11 cellular contexts compared by ENCODE assay signal in genomic region chr13:99227909-99228688, GRCh38. TPM values are rescaled to one million over a fixed set of nuclear protein-coding genes. Genes with fewer than 3 reads are reported as not detected.
DNase-seq lines count a peak whose midpoint lies in the region; ATAC-seq and TF ChIP-seq lines count a peak whose summit lies in the region.
"Had no signal": no experiment of that assay in that cellular context is flagged by ENCODE, and none has a peak within 500 bp of the region (broad histone marks: within the 10 kb centered on the region; RNA-seq: fewer than 3 reads in every experiment).

No MANE protein-coding gene starts in this region.

- H3K4me3 Mint-ChIP-seq in activated B cell treated with CpG ODN at 0.5 μM for 24 hours, result peak overlapping the region; percentile 76
- H3K4me3 Mint-ChIP-seq in naive thymus-derived CD4-positive, alpha-beta T cell, result peak overlapping the region; percentile 60 to 86 (median 80)

- H3K9me3 ChIP-seq in DOHH2 (ENCODE audit: control insufficient read depth, insufficient read depth, low read length) (no peaks in the 10 kb centered on the region), KOPT-K1 (ENCODE audit: insufficient read depth, low read length, poor library complexity, severe bottlenecking) (peaks cover 3% of the 10 kb centered on the region)
- no peaks in the 10 kb centered on the region for H3K9me3 ChIP-seq in naive thymus-derived CD4-positive, alpha-beta T cell (ENCODE audit: control insufficient read depth in 2 of 3, low read length in 3 of 3)
- H3K9me3 ChIP-seq: vagina had no signal

- no peaks in the 10 kb centered on the region for H3K27me3 ChIP-seq in DOHH2 (ENCODE audit: control insufficient read depth, low read length)
- H3K27me3 ChIP-seq in naive thymus-derived CD4-positive, alpha-beta T cell (ENCODE audit: control insufficient read depth in 2 of 2, insufficient read depth in 2 of 2, low read length in 2 of 2), result no peaks in the 10 kb centered on the region
- H3K27me3 ChIP-seq: vagina had no signal

- H3K79me2 ChIP-seq in DOHH2 (ENCODE audit: control insufficient read depth, low read length), result peaks cover 97% of the 10 kb centered on the region

- H3K27ac ChIP-seq in DOHH2 (ENCODE audit: low read depth, low read length) (peak overlapping the region; percentile 89), KOPT-K1 (ENCODE audit: low read depth, low read length, poor library complexity, severe bottlenecking) (peak overlapping the region; percentile 81)
- peak overlapping the region; percentile 35 for H3K27ac ChIP-seq in naive thymus-derived CD4-positive, alpha-beta T cell (ENCODE audit: low read depth, low read length)
- H3K27ac ChIP-seq: vagina had no signal

- no peaks in the 10 kb centered on the region for H3K27me3 Mint-ChIP-seq in activated B cell treated with CpG ODN at 0.5 μM for 24 hours
- H3K27me3 Mint-ChIP-seq in naive thymus-derived CD4-positive, alpha-beta T cell, result no peaks in the 10 kb centered on the region

- H3K27ac Mint-ChIP-seq in activated B cell treated with CpG ODN at 0.5 μM for 24 hours, result peak overlapping the region; percentile 88
- peak overlapping the region; percentile 55 to 98 (median 80) for H3K27ac Mint-ChIP-seq in naive thymus-derived CD4-positive, alpha-beta T cell

- H4K20me1 ChIP-seq in DOHH2 (ENCODE audit: control insufficient read depth, insufficient read depth, low read depth, low read length), result peaks cover 6% of the 10 kb centered on the region; the same call in 1 of the 2 replicates

- H3K4me1 Mint-ChIP-seq in activated B cell treated with CpG ODN at 0.5 μM for 24 hours, result peaks cover 90% of the 10 kb centered on the region
- H3K4me1 Mint-ChIP-seq in naive thymus-derived CD4-positive, alpha-beta T cell, result peaks cover 64 to 91% (median 74%) of the 10 kb centered on the region in 7 donors

- H3K4me3 ChIP-seq in DOHH2 (ENCODE audit: low read length), result peak overlapping the region; percentile 74
- peak overlapping the region; percentile 43 for H3K4me3 ChIP-seq in naive thymus-derived CD4-positive, alpha-beta T cell (ENCODE audit: low read length)
- H3K4me3 ChIP-seq: vagina had no signal

- peak overlapping the region; percentile 99 for H3K4me2 ChIP-seq in DOHH2 (ENCODE audit: low read length)

- intact Hi-C loops in activated B cell treated with CpG ODN at 0.5 μM for 24 hours (cut with micrococcal nuclease), result loop anchor here (1.0 to 2.0 kb wide), 7 partner anchors 9 to 55 kb away; partner anchors contain the start of gene UBAC2
- intact Hi-C loops in naive thymus-derived CD4-positive, alpha-beta T cell (cut with micrococcal nuclease), result loop anchor here in 1 of 2 donors (2.0 kb wide), 1 partner anchor 13 kb away; no protein-coding TSS in a partner anchor

- peaks cover 16% of the 10 kb centered on the region for H3F3A ChIP-seq in DOHH2 (ENCODE audit: control insufficient read depth, insufficient read depth)

- ATAC-seq in activated B cell treated with CpG ODN at 0.5 μM for 24 hours (ENCODE audit: low read depth), result no peak
- peak; percentile 38 for ATAC-seq in naive thymus-derived CD4-positive, alpha-beta T cell
- no peak for ATAC-seq in HG02938 (IDR thresholded peaks at IDR 0.05; ENCODE audit: unreplicated experiment)

- TF ChIP-seq CTCF in DOHH2 (IDR thresholded peaks at IDR 0.05; ENCODE audit: low read depth, low read length, poor library complexity, severe bottlenecking) (no peak), activated B cell treated with CpG ODN at 0.5 μM for 24 hours (IDR thresholded peaks at IDR 0.05) (no peak)

- H3K4me1 ChIP-seq in DOHH2 (ENCODE audit: control insufficient read depth, low read length), result peaks cover 100% of the 10 kb centered on the region
- peaks cover 64 to 67% of the 10 kb centered on the region in 2 donors for H3K4me1 ChIP-seq in naive thymus-derived CD4-positive, alpha-beta T cell (ENCODE audit: control insufficient read depth in 2 of 2, insufficient read depth in 2 of 2, low read length in 2 of 2)

- H3K9me3 Mint-ChIP-seq in activated B cell treated with CpG ODN at 0.5 μM for 24 hours, result no peaks in the 10 kb centered on the region
- peaks cover 0 to 7% (median 0%) of the 10 kb centered on the region in 11 donors for H3K9me3 Mint-ChIP-seq in naive thymus-derived CD4-positive, alpha-beta T cell

- H3K36me3 ChIP-seq in DOHH2 (ENCODE audit: control insufficient read depth, low read length) (peaks cover 6% of the 10 kb centered on the region), KOPT-K1 (ENCODE audit: insufficient read depth, low read length) (peaks cover 12% of the 10 kb centered on the region)
- H3K36me3 ChIP-seq in naive thymus-derived CD4-positive, alpha-beta T cell (ENCODE audit: control insufficient read depth in 2 of 3, insufficient read depth in 3 of 3, low read length in 3 of 3), result no peaks in the 10 kb centered on the region
- H3K36me3 ChIP-seq: vagina had no signal

- DNase-seq in activated B cell treated with CpG ODN at 0.5 μM for 24 hours, result no peak
- DNase-seq in naive thymus-derived CD4-positive, alpha-beta T cell, result no peak
- DNase-seq in GM03348 (ENCODE audit: low spot score), result no peak
- DNase-seq in SHP77 treated with DMSO at 0.1 percent for 48 hours (lab: John Stamatoyannopoulos, UW), result no peak
- DNase-seq in NCI-H1436 treated with DMSO at 0.1 percent for 48 hours (lab: John Stamatoyannopoulos, UW), result no peak
- DNase-seq: NCI-H1694 treated with DMSO at 0.1 percent for 48 hours had no signal

- CTCF ChIA-PET in activated B cell treated with CpG ODN at 0.5 μM for 24 hours (lab: Charles Lee), result interaction anchor here (0.9 kb wide), 1 partner anchor 24 kb away, joined by 3 read pairs; no protein-coding TSS in a partner anchor
- CTCF ChIA-PET in naive thymus-derived CD4-positive, alpha-beta T cell (lab: Charles Lee), result interaction anchor here (0.8 kb wide), 1 partner anchor 52 kb away, joined by 3 read pairs; no protein-coding TSS in a partner anchor

- no peaks in the 10 kb centered on the region for H3K9me2 ChIP-seq in DOHH2 (replicated peaks; ENCODE audit: control insufficient read depth, low read length)

- peaks cover 15% of the 10 kb centered on the region for H3K36me3 Mint-ChIP-seq in activated B cell treated with CpG ODN at 0.5 μM for 24 hours (ENCODE audit: low read depth)
- peaks cover 0 to 37% (median 26%) of the 10 kb centered on the region in 5 donors for H3K36me3 Mint-ChIP-seq in naive thymus-derived CD4-positive, alpha-beta T cell

- POLR2A ChIA-PET in activated B cell treated with CpG ODN at 0.5 μM for 24 hours (lab: Charles Lee), result interaction anchor here (0.7 to 1.7 kb wide), 6 partner anchors 10 to 30 kb away, joined by 3 to 8 read pairs (median 4); partner anchors contain the start of genes GPR18 and UBAC2
- POLR2A ChIA-PET in naive thymus-derived CD4-positive, alpha-beta T cell (lab: Charles Lee), result interaction anchor here (0.6 to 1.3 kb wide), 7 partner anchors 9 to 53 kb away, joined by 3 to 6 read pairs (median 3); partner anchors contain the start of gene GPR18

RNA-seq across cellular contexts. Expression of gene UBAC2, which starts 27.4 kb away (rescaled TPM):
- 40.6 and 51.0 TPM in 2 replicates for total RNA-seq in activated B cell treated with CpG ODN at 0.5 μM for 24 hours
- 100 to 1,000 TPM in 2 of 5 experiments, 10 to 100 TPM in 3; 63.3 to 114 (median 90.2) TPM for total RNA-seq in naive thymus-derived CD4-positive, alpha-beta T cell
- 100 to 1,000 TPM; 142 TPM for polyA plus RNA-seq in naive thymus-derived CD4-positive, alpha-beta T cell

RNA-seq across cellular contexts. Expression of gene GPR18, which starts 30.1 kb away (rescaled TPM):
- 29.0 and 32.4 TPM in 2 replicates for total RNA-seq in activated B cell treated with CpG ODN at 0.5 μM for 24 hours
- total RNA-seq in naive thymus-derived CD4-positive, alpha-beta T cell, result 10 to 100 TPM; 11.5 to 40.4 (median 21.1) TPM
- 10 to 100 TPM; 27.9 to 35.9 TPM for polyA plus RNA-seq in naive thymus-derived CD4-positive, alpha-beta T cell
- total RNA-seq: vagina had no signal
- polyA plus RNA-seq: neural cell had no signal

Comparison
In these comparisons a context has a peak if more than half of its experiments do, and no peak if none do; other contexts are left out.
1. H3K27ac ChIP-seq: peak in every context shown above with its lines; median percentile 89 in DOHH2; 81 in KOPT-K1; 35 in naive thymus-derived CD4-positive, alpha-beta T cell.